1 cellular context compared by ENCODE assay signal in genomic region chr5:180646963-180647305, GRCh38.
TF ChIP-seq lines count a peak whose summit lies in the region.

No MANE protein-coding gene starts in this region.

TF ChIP-seq in HepG2, 621 proteins besides CTCF, POLR2A, EP300 and RAD21:
- no peak for TF ChIP-seq ELF4 (CRISPR knock-in tag; IDR thresholded peaks at IDR 0.05; ENCODE audit: borderline replicate concordance)
- TF ChIP-seq, protein P1, sequence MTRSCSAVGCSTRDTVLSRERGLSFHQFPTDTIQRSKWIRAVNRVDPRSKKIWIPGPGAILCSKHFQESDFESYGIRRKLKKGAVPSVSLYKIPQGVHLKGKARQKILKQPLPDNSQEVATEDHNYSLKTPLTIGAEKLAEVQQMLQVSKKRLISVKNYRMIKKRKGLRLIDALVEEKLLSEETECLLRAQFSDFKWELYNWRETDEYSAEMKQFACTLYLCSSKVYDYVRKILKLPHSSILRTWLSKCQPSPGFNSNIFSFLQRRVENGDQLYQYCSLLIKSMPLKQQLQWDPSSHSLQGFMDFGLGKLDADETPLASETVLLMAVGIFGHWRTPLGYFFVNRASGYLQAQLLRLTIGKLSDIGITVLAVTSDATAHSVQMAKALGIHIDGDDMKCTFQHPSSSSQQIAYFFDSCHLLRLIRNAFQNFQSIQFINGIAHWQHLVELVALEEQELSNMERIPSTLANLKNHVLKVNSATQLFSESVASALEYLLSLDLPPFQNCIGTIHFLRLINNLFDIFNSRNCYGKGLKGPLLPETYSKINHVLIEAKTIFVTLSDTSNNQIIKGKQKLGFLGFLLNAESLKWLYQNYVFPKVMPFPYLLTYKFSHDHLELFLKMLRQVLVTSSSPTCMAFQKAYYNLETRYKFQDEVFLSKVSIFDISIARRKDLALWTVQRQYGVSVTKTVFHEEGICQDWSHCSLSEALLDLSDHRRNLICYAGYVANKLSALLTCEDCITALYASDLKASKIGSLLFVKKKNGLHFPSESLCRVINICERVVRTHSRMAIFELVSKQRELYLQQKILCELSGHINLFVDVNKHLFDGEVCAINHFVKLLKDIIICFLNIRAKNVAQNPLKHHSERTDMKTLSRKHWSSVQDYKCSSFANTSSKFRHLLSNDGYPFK (CRISPR knock-in tag; IDR thresholded peaks at IDR 0.05; ENCODE audit: borderline replicate concordance), result no peak
- no peak for TF ChIP-seq ARHGAP35 (CRISPR knock-in tag; IDR thresholded peaks at IDR 0.05; ENCODE audit: borderline replicate concordance)
- TF ChIP-seq NKX3-1 (CRISPR knock-in tag; IDR thresholded peaks at IDR 0.05), result no peak
- TF ChIP-seq KAT2B (IDR thresholded peaks at IDR 0.05; ENCODE audit: borderline replicate concordance, low read depth, low read length), result no peak
- TF ChIP-seq, protein P2, sequence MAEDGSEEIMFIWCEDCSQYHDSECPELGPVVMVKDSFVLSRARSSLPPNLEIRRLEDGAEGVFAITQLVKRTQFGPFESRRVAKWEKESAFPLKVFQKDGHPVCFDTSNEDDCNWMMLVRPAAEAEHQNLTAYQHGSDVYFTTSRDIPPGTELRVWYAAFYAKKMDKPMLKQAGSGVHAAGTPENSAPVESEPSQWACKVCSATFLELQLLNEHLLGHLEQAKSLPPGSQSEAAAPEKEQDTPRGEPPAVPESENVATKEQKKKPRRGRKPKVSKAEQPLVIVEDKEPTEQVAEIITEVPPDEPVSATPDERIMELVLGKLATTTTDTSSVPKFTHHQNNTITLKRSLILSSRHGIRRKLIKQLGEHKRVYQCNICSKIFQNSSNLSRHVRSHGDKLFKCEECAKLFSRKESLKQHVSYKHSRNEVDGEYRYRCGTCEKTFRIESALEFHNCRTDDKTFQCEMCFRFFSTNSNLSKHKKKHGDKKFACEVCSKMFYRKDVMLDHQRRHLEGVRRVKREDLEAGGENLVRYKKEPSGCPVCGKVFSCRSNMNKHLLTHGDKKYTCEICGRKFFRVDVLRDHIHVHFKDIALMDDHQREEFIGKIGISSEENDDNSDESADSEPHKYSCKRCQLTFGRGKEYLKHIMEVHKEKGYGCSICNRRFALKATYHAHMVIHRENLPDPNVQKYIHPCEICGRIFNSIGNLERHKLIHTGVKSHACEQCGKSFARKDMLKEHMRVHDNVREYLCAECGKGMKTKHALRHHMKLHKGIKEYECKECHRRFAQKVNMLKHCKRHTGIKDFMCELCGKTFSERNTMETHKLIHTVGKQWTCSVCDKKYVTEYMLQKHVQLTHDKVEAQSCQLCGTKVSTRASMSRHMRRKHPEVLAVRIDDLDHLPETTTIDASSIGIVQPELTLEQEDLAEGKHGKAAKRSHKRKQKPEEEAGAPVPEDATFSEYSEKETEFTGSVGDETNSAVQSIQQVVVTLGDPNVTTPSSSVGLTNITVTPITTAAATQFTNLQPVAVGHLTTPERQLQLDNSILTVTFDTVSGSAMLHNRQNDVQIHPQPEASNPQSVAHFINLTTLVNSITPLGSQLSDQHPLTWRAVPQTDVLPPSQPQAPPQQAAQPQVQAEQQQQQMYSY (CRISPR knock-in tag; IDR thresholded peaks at IDR 0.05), result no peak
- TF ChIP-seq, protein P3, sequence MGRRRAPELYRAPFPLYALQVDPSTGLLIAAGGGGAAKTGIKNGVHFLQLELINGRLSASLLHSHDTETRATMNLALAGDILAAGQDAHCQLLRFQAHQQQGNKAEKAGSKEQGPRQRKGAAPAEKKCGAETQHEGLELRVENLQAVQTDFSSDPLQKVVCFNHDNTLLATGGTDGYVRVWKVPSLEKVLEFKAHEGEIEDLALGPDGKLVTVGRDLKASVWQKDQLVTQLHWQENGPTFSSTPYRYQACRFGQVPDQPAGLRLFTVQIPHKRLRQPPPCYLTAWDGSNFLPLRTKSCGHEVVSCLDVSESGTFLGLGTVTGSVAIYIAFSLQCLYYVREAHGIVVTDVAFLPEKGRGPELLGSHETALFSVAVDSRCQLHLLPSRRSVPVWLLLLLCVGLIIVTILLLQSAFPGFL (CRISPR knock-in tag; IDR thresholded peaks at IDR 0.05), result no peak
- TF ChIP-seq NRL (CRISPR knock-in tag; IDR thresholded peaks at IDR 0.05; ENCODE audit: borderline replicate concordance), result no peak
- TF ChIP-seq, protein P4, sequence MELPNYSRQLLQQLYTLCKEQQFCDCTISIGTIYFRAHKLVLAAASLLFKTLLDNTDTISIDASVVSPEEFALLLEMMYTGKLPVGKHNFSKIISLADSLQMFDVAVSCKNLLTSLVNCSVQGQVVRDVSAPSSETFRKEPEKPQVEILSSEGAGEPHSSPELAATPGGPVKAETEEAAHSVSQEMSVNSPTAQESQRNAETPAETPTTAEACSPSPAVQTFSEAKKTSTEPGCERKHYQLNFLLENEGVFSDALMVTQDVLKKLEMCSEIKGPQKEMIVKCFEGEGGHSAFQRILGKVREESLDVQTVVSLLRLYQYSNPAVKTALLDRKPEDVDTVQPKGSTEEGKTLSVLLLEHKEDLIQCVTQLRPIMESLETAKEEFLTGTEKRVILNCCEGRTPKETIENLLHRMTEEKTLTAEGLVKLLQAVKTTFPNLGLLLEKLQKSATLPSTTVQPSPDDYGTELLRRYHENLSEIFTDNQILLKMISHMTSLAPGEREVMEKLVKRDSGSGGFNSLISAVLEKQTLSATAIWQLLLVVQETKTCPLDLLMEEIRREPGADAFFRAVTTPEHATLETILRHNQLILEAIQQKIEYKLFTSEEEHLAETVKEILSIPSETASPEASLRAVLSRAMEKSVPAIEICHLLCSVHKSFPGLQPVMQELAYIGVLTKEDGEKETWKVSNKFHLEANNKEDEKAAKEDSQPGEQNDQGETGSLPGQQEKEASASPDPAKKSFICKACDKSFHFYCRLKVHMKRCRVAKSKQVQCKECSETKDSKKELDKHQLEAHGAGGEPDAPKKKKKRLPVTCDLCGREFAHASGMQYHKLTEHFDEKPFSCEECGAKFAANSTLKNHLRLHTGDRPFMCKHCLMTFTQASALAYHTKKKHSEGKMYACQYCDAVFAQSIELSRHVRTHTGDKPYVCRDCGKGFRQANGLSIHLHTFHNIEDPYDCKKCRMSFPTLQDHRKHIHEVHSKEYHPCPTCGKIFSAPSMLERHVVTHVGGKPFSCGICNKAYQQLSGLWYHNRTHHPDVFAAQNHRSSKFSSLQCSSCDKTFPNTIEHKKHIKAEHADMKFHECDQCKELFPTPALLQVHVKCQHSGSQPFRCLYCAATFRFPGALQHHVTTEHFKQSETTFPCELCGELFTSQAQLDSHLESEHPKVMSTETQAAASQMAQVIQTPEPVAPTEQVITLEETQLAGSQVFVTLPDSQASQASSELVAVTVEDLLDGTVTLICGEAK (IDR thresholded peaks at IDR 0.05), result no peak
- TF ChIP-seq, protein P4 (CRISPR knock-in tag; IDR thresholded peaks at IDR 0.05), result no peak
- TF ChIP-seq, protein P5, sequence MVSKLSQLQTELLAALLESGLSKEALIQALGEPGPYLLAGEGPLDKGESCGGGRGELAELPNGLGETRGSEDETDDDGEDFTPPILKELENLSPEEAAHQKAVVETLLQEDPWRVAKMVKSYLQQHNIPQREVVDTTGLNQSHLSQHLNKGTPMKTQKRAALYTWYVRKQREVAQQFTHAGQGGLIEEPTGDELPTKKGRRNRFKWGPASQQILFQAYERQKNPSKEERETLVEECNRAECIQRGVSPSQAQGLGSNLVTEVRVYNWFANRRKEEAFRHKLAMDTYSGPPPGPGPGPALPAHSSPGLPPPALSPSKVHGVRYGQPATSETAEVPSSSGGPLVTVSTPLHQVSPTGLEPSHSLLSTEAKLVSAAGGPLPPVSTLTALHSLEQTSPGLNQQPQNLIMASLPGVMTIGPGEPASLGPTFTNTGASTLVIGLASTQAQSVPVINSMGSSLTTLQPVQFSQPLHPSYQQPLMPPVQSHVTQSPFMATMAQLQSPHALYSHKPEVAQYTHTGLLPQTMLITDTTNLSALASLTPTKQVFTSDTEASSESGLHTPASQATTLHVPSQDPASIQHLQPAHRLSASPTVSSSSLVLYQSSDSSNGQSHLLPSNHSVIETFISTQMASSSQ (IDR thresholded peaks at IDR 0.05; ENCODE audit: low read depth), result no peak
- TF ChIP-seq, protein P5 (CRISPR knock-in tag; IDR thresholded peaks at IDR 0.05; ENCODE audit: borderline replicate concordance), result no peak
- no peak for TF ChIP-seq KAT8 (CRISPR knock-in tag; IDR thresholded peaks at IDR 0.05)
- TF ChIP-seq ZBTB34 (CRISPR knock-in tag; IDR thresholded peaks at IDR 0.05), result no peak
- TF ChIP-seq ZNF703 (CRISPR knock-in tag; IDR thresholded peaks at IDR 0.05; ENCODE audit: borderline replicate concordance), result no peak
- TF ChIP-seq, protein P6, sequence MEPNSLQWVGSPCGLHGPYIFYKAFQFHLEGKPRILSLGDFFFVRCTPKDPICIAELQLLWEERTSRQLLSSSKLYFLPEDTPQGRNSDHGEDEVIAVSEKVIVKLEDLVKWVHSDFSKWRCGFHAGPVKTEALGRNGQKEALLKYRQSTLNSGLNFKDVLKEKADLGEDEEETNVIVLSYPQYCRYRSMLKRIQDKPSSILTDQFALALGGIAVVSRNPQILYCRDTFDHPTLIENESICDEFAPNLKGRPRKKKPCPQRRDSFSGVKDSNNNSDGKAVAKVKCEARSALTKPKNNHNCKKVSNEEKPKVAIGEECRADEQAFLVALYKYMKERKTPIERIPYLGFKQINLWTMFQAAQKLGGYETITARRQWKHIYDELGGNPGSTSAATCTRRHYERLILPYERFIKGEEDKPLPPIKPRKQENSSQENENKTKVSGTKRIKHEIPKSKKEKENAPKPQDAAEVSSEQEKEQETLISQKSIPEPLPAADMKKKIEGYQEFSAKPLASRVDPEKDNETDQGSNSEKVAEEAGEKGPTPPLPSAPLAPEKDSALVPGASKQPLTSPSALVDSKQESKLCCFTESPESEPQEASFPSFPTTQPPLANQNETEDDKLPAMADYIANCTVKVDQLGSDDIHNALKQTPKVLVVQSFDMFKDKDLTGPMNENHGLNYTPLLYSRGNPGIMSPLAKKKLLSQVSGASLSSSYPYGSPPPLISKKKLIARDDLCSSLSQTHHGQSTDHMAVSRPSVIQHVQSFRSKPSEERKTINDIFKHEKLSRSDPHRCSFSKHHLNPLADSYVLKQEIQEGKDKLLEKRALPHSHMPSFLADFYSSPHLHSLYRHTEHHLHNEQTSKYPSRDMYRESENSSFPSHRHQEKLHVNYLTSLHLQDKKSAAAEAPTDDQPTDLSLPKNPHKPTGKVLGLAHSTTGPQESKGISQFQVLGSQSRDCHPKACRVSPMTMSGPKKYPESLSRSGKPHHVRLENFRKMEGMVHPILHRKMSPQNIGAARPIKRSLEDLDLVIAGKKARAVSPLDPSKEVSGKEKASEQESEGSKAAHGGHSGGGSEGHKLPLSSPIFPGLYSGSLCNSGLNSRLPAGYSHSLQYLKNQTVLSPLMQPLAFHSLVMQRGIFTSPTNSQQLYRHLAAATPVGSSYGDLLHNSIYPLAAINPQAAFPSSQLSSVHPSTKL (CRISPR knock-in tag; IDR thresholded peaks at IDR 0.05), result no peak
- TF ChIP-seq ZBTB3 (CRISPR knock-in tag; IDR thresholded peaks at IDR 0.05; ENCODE audit: borderline replicate concordance, low read depth), result no peak
- no peak for TF ChIP-seq ZNF550 (CRISPR knock-in tag; IDR thresholded peaks at IDR 0.05; ENCODE audit: borderline replicate concordance)
